ENCODE assay signal across 1 cellular context in the genomic region with DNA sequence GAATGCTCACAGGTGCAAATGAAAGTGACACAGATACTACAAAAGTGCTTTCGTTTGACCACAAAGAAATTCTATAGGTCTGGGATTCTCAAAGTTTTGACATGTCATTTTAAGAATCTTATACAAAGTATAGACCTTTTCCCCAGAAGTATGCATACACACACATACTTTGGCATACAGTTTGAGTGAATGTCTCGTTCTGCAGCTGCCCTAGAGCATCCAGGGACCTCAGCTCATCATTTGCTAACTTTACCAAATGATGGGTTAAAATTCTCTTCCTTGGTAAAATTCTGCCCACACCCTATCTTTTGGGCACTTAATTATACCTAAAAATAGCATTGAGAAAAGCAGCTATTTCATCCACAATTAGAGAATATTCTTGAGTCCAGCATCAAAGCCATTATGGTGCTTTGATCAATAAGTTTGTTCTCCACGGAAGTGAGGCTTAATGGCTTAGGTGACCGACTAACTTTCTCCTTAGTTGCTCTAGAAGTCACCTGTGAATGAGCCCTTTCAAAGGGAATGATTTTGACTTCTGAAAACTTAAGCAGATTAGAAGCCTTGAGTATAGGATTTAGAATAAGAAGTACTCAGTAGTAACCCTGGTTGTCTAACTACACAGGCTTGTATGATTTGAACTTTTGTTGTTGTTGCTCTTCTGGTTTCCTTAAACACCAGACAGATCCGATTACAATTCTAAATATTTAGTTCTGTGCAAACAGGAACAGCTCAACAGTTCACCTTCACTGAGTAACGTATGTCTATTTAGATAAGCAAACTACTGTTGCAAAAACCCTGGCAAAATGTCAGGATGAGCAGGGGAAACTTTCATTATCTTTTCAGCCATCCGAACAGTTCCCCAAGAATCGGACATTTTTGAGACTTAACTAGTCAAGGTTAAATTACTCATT.
A peak's percentile ranks its signal among the peaks of the same experiment; 100 is the strongest.
TF ChIP-seq lines count a peak whose summit lies in the region.

No MANE protein-coding gene starts in this region.

TF ChIP-seq in HepG2, 621 proteins besides CTCF, POLR2A, EP300 and RAD21 (continued from another document and continues in another):
- TF ChIP-seq, protein P1, sequence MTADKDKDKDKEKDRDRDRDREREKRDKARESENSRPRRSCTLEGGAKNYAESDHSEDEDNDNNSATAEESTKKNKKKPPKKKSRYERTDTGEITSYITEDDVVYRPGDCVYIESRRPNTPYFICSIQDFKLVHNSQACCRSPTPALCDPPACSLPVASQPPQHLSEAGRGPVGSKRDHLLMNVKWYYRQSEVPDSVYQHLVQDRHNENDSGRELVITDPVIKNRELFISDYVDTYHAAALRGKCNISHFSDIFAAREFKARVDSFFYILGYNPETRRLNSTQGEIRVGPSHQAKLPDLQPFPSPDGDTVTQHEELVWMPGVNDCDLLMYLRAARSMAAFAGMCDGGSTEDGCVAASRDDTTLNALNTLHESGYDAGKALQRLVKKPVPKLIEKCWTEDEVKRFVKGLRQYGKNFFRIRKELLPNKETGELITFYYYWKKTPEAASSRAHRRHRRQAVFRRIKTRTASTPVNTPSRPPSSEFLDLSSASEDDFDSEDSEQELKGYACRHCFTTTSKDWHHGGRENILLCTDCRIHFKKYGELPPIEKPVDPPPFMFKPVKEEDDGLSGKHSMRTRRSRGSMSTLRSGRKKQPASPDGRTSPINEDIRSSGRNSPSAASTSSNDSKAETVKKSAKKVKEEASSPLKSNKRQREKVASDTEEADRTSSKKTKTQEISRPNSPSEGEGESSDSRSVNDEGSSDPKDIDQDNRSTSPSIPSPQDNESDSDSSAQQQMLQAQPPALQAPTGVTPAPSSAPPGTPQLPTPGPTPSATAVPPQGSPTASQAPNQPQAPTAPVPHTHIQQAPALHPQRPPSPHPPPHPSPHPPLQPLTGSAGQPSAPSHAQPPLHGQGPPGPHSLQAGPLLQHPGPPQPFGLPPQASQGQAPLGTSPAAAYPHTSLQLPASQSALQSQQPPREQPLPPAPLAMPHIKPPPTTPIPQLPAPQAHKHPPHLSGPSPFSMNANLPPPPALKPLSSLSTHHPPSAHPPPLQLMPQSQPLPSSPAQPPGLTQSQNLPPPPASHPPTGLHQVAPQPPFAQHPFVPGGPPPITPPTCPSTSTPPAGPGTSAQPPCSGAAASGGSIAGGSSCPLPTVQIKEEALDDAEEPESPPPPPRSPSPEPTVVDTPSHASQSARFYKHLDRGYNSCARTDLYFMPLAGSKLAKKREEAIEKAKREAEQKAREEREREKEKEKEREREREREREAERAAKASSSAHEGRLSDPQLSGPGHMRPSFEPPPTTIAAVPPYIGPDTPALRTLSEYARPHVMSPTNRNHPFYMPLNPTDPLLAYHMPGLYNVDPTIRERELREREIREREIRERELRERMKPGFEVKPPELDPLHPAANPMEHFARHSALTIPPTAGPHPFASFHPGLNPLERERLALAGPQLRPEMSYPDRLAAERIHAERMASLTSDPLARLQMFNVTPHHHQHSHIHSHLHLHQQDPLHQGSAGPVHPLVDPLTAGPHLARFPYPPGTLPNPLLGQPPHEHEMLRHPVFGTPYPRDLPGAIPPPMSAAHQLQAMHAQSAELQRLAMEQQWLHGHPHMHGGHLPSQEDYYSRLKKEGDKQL (CRISPR knock-in tag; IDR thresholded peaks at IDR 0.05; ENCODE audit: low read depth), result peak; percentile 62; the same call in 1 of the 2 replicates
- TF ChIP-seq ARID3A (IDR thresholded peaks at IDR 0.05; ENCODE audit: low read depth, low read length), result peak; percentile 61; the same call in 1 of the 2 replicates
- peak; percentile 76 for TF ChIP-seq HDAC2 (CRISPR knock-in tag; IDR thresholded peaks at IDR 0.05)
- TF ChIP-seq ZBTB3 (CRISPR knock-in tag; IDR thresholded peaks at IDR 0.05; ENCODE audit: borderline replicate concordance, low read depth), result no peak
- TF ChIP-seq ZKSCAN8 (CRISPR knock-in tag; IDR thresholded peaks at IDR 0.05; ENCODE audit: borderline replicate concordance), result peak; percentile 46; the same call in 1 of the 2 replicates
- TF ChIP-seq ZNF274 (CRISPR knock-in tag; IDR thresholded peaks at IDR 0.05), result no peak
- no peak for TF ChIP-seq RBAK (CRISPR knock-in tag; IDR thresholded peaks at IDR 0.05)
- no peak for TF ChIP-seq ZNF562 (CRISPR knock-in tag; IDR thresholded peaks at IDR 0.05; ENCODE audit: borderline replicate concordance)
- no peak for TF ChIP-seq ZNF547 (CRISPR knock-in tag; IDR thresholded peaks at IDR 0.05)
- TF ChIP-seq ZNF235 (CRISPR knock-in tag; IDR thresholded peaks at IDR 0.05; ENCODE audit: borderline replicate concordance), result no peak
- TF ChIP-seq SOX13 (IDR thresholded peaks at IDR 0.05), result peak; percentile 17; the same call in 1 of the 2 replicates
- TF ChIP-seq SOX13 (CRISPR knock-in tag; conservative IDR thresholded peaks at IDR 0.05 in 1 of 2, IDR thresholded peaks at IDR 0.05 in 1 of 2), result peak in 1 of 2 experiments; percentile 85; a peak in 2 of 4 replicates
- peak; percentile 90 for TF ChIP-seq GATAD2A (CRISPR knock-in tag; IDR thresholded peaks at IDR 0.05)
- TF ChIP-seq ZNF770 (CRISPR knock-in tag; IDR thresholded peaks at IDR 0.05), result no peak
- TF ChIP-seq PRDM10 (CRISPR knock-in tag; IDR thresholded peaks at IDR 0.05; ENCODE audit: low read depth), result 0 out of 2 replicates have a peak, but pooled peaks have one; percentile 41
- TF ChIP-seq LRRFIP1 (CRISPR knock-in tag; conservative IDR thresholded peaks at IDR 0.05), result no peak
- no peak for TF ChIP-seq RELA (CRISPR knock-in tag; IDR thresholded peaks at IDR 0.05)
- TF ChIP-seq ZNF138 (CRISPR knock-in tag; IDR thresholded peaks at IDR 0.05; ENCODE audit: low read depth), result no peak
- TF ChIP-seq TCF7 (IDR thresholded peaks at IDR 0.05; ENCODE audit: low read depth), result peak; percentile 54; the same call in 1 of the 2 replicates
- TF ChIP-seq IRF9 (CRISPR knock-in tag; IDR thresholded peaks at IDR 0.05; ENCODE audit: borderline replicate concordance), result no peak
- peak; percentile 51; the same call in 1 of the 2 replicates for TF ChIP-seq ZNF816 (CRISPR knock-in tag; IDR thresholded peaks at IDR 0.05; ENCODE audit: borderline replicate concordance)
- TF ChIP-seq ZBTB38 (CRISPR knock-in tag; IDR thresholded peaks at IDR 0.05), result no peak
- TF ChIP-seq ELF3 (CRISPR knock-in tag; IDR thresholded peaks at IDR 0.05), result peak; percentile 81
- TF ChIP-seq PHF8 (CRISPR knock-in tag; IDR thresholded peaks at IDR 0.05), result no peak
- no peak for TF ChIP-seq ZNF781 (CRISPR knock-in tag; IDR thresholded peaks at IDR 0.05; ENCODE audit: borderline replicate concordance, not compliant biosample characterization)
- TF ChIP-seq, protein P2, sequence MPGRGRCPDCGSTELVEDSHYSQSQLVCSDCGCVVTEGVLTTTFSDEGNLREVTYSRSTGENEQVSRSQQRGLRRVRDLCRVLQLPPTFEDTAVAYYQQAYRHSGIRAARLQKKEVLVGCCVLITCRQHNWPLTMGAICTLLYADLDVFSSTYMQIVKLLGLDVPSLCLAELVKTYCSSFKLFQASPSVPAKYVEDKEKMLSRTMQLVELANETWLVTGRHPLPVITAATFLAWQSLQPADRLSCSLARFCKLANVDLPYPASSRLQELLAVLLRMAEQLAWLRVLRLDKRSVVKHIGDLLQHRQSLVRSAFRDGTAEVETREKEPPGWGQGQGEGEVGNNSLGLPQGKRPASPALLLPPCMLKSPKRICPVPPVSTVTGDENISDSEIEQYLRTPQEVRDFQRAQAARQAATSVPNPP (CRISPR knock-in tag; IDR thresholded peaks at IDR 0.05), result no peak
- no peak for TF ChIP-seq JUND (CRISPR knock-in tag; IDR thresholded peaks at IDR 0.05)
- no peak; the same call in 1 of the 2 replicates for TF ChIP-seq ZNF569 (CRISPR knock-in tag; IDR thresholded peaks at IDR 0.05; ENCODE audit: borderline replicate concordance)
- no peak for TF ChIP-seq EED (CRISPR knock-in tag; IDR thresholded peaks at IDR 0.05)
- peak; percentile 47; the same call in 1 of the 2 replicates for TF ChIP-seq MIER3 (CRISPR knock-in tag; IDR thresholded peaks at IDR 0.05; ENCODE audit: borderline replicate concordance)
- no peak for TF ChIP-seq MED13 (CRISPR knock-in tag; IDR thresholded peaks at IDR 0.05)
- peak; percentile 64; the same call in 1 of the 2 replicates for TF ChIP-seq ZNF12 (CRISPR knock-in tag; IDR thresholded peaks at IDR 0.05)
- TF ChIP-seq FOXP1 (IDR thresholded peaks at IDR 0.05), result peak; percentile 92
- TF ChIP-seq FOXP1 (CRISPR knock-in tag; IDR thresholded peaks at IDR 0.05), result peak; percentile 92
- no peak for TF ChIP-seq TCF12 (IDR thresholded peaks at IDR 0.05)
- TF ChIP-seq TCF12 (CRISPR knock-in tag; IDR thresholded peaks at IDR 0.05), result no peak
- TF ChIP-seq KDM1A (CRISPR knock-in tag; IDR thresholded peaks at IDR 0.05), result no peak
- TF ChIP-seq ZNF180 (CRISPR knock-in tag; IDR thresholded peaks at IDR 0.05; ENCODE audit: borderline replicate concordance, low read depth), result no peak
- no peak for TF ChIP-seq SNAI1 (CRISPR knock-in tag; IDR thresholded peaks at IDR 0.05; ENCODE audit: borderline replicate concordance)
- no peak for TF ChIP-seq SOX6 (IDR thresholded peaks at IDR 0.05)
- TF ChIP-seq SOX6 (CRISPR knock-in tag; IDR thresholded peaks at IDR 0.05), result peak; percentile 86
- no peak for TF ChIP-seq ZNF501 (CRISPR knock-in tag; IDR thresholded peaks at IDR 0.05)
